16 cellular contexts compared by ENCODE assay signal in the genomic region with DNA sequence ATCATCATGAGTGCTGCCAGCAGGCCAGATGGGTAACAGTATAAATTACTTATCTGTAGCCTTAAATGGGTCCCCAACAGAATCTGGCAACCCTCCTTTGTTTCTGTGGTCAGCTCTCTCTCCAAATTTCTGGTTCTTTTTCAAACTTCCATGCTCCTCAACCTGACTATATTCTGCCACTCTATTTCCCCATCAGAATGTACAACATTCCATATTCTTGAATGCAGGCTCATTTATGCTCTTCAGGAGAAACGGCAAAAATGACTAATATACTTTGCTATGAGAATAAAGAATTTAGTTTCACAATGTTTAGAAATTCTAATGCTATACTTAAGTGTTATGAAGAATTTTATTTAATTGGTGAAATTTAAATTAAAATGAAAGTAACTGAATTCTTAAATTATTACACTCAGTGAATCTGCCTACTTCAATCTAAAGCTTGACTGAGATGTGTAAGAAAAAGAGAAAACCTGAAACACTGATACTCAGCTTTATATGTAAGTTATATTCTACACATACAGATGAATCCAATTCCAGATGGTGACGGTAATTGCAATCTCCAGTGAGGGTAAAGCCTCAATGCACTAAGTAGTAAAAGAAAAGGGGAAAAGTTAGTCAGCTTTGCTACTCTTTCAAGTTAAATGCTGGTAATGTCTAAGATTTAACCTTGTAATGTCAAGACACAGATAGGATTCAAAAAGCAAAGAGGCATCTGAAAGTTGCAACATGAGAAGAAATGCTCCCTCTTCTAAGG. TPM values are rescaled to one million over a fixed set of nuclear protein-coding genes. Genes with fewer than 3 reads are reported as not detected.
DNase-seq lines count a peak whose midpoint lies in the region; ATAC-seq, FAIRE-seq and TF ChIP-seq lines count a peak whose summit lies in the region.
"Had no signal": no experiment of that assay in that cellular context is flagged by ENCODE, and none has a peak within 500 bp of the region (broad histone marks: within the 10 kb centered on the region; RNA-seq: fewer than 3 reads in every experiment).

No MANE protein-coding gene starts in this region.

- peaks cover 74% of the 10 kb centered on the region for H3K79me2 ChIP-seq in astrocyte (ENCODE audit: insufficient read depth, low read length)

- no peaks in the 10 kb centered on the region for H3K27me3 ChIP-seq in astrocyte (ENCODE audit: insufficient read depth, low read length)
- H3K27me3 ChIP-seq in upper lobe of left lung = no peaks in the 10 kb centered on the region

- H3K9me3 ChIP-seq in HEK293 (ENCODE audit: control insufficient read depth, insufficient read depth, low read depth, low read length) (no peaks in the 10 kb centered on the region), astrocyte (ENCODE audit: insufficient read depth, low read depth, low read length) (no peaks in the 10 kb centered on the region), upper lobe of left lung (no peaks in the 10 kb centered on the region)

- H3K4me2 ChIP-seq in astrocyte (ENCODE audit: low read length) = peak overlapping the region; percentile 52

- TF ChIP-seq CTCF in HEK293 (tag by site-specific recombination; IDR thresholded peaks at IDR 0.05) (no peak), astrocyte (IDR thresholded peaks at IDR 0.05; ENCODE audit: insufficient read depth, low read depth, low read length) (no peak), mesothelial cell of epicardium (IDR thresholded peaks at IDR 0.05; ENCODE audit: unreplicated experiment) (no peak), upper lobe of left lung (IDR thresholded peaks at IDR 0.05) (no peak)

- POLR2A ChIA-PET in HEK293 (lab: Yijun Ruan, JAX) = no interaction called here

- H3K27ac ChIP-seq in HEK293 (ENCODE audit: extremely low read depth, low read depth, low read length) (no peak overlapping the region), astrocyte (ENCODE audit: low read depth, low read length) (peak overlapping the region; percentile 49), upper lobe of left lung (no peak overlapping the region)

- no peak overlapping the region for H3K4me3 ChIP-seq in HEK293 (ENCODE audit: low read depth, low read length)
- no peak overlapping the region for H3K4me3 ChIP-seq in astrocyte (ENCODE audit: insufficient read depth, low read depth, low read length)
- H3K4me3 ChIP-seq in upper lobe of left lung = no peak overlapping the region

- H3K4me1 ChIP-seq in HEK293 (ENCODE audit: control insufficient read depth, insufficient read depth, low read length) = no peaks in the 10 kb centered on the region
- peaks cover 4% of the 10 kb centered on the region for H3K4me1 ChIP-seq in astrocyte (ENCODE audit: insufficient read depth, low read length)
- peaks cover 27 to 39% (median 30%) of the 10 kb centered on the region in 4 donors for H3K4me1 ChIP-seq in upper lobe of left lung

- 0 out of 3 replicates have a peak, but pooled peaks cover 0 to 3% of the 10 kb centered on the region in 2 experiments for H3K36me3 ChIP-seq in HEK293 (ENCODE audit: control insufficient read depth in 2 of 2, insufficient read depth in 1 of 2, low read length in 2 of 2)
- H3K36me3 ChIP-seq in astrocyte (ENCODE audit: insufficient read depth, low read length) = no peaks in the 10 kb centered on the region
- peaks cover 0 to 3% (median 0%) of the 10 kb centered on the region in 4 donors for H3K36me3 ChIP-seq in upper lobe of left lung

- TF ChIP-seq EP300 in upper lobe of left lung (IDR thresholded peaks at IDR 0.05) = no peak

- ATAC-seq in upper lobe of left lung (ENCODE audit: low FRiP score in 2 of 2) = no peak

- DNase-seq in NCI-H2171 treated with DMSO at 0.1 percent for 48 hours (lab: John Stamatoyannopoulos, UW) = peak; percentile 25
- no peak for DNase-seq in NCI-H2171 (lab: John Stamatoyannopoulos, UW)
- DNase-seq in astrocyte (ENCODE audit: low read depth) = peak; percentile 81
- DNase-seq in mesothelial cell of epicardium (ENCODE audit: low spot score in 2 of 2, unreplicated experiment in 2 of 2) = no peak
- no peak for DNase-seq in upper lobe of left lung
- no peak for DNase-seq in NCI-H1092 (lab: John Stamatoyannopoulos, UW)
- no peak for DNase-seq in NCI-H2196 (lab: John Stamatoyannopoulos, UW; ENCODE audit: unreplicated experiment)
- DNase-seq: 8988T; activated gamma-delta T cell treated with Interleukin-2 at 50 U/mL for 16 hours; cerebellar nuclear complex; DMS153; occipital lobe; stimulated activated CD4-positive, alpha-beta T cell treated with anti-CD3 and anti-CD28 coated beads, Interleukin-12 subunit alpha, Interleukin-12 subunit beta, amount 100 ng/mL, for 4 hours had no signal

- CTCF ChIA-PET in HEK293 (lab: Yijun Ruan, JAX) = interaction anchor here (0.8 to 1.0 kb wide), 3 partner anchors 41 to 128 kb away, joined by 3 read pairs; no protein-coding TSS in a partner anchor

- no peaks in the 10 kb centered on the region for H3K27me3 Mint-ChIP-seq in astrocyte (ENCODE audit: low read depth, unreplicated experiment)
- H3K27me3 Mint-ChIP-seq in mesothelial cell of epicardium (ENCODE audit: low read depth) = no peaks in the 10 kb centered on the region
- H3K27me3 Mint-ChIP-seq: memory B cell had no signal

- TF ChIP-seq POLR2A in upper lobe of left lung (IDR thresholded peaks at IDR 0.05) = no peak

- H3K36me3 Mint-ChIP-seq in astrocyte (ENCODE audit: low read depth, unreplicated experiment) = no peaks in the 10 kb centered on the region
- H3K36me3 Mint-ChIP-seq in mesothelial cell of epicardium = peaks cover 23% of the 10 kb centered on the region

- WGBS in upper lobe of left lung, 2 donors = 72 to 83% methylated on average over 2 of the region's 2 CpGs

- no peak overlapping the region for H2AFZ ChIP-seq in astrocyte (ENCODE audit: low read depth, low read length)

- H3K9me3 Mint-ChIP-seq in astrocyte (ENCODE audit: unreplicated experiment) (peaks cover 3% of the 10 kb centered on the region), mesothelial cell of epicardium (peaks cover 20% of the 10 kb centered on the region)
- H3K9me3 Mint-ChIP-seq: memory B cell had no signal

- peaks cover 3% of the 10 kb centered on the region for H4K20me1 ChIP-seq in astrocyte (ENCODE audit: insufficient read depth, low read length)

- H3K27ac Mint-ChIP-seq in astrocyte (ENCODE audit: unreplicated experiment) = no peak overlapping the region
- H3K27ac Mint-ChIP-seq in mesothelial cell of epicardium = peak overlapping the region; percentile 40
- H3K27ac Mint-ChIP-seq: memory B cell had no signal

- H3K4me1 Mint-ChIP-seq in astrocyte (ENCODE audit: low read depth, unreplicated experiment) (peaks cover 11% of the 10 kb centered on the region), mesothelial cell of epicardium (peaks cover 2% of the 10 kb centered on the region)

- H3K9ac ChIP-seq in astrocyte (ENCODE audit: low read length) = no peak overlapping the region

- no peak for FAIRE-seq in astrocyte (lab: Jason Lieb, UNC)
- FAIRE-seq: GM12892 had no signal

- H3K4me3 Mint-ChIP-seq in astrocyte (ENCODE audit: unreplicated experiment) (no peak overlapping the region), mesothelial cell of epicardium (no peak overlapping the region)
- H3K4me3 Mint-ChIP-seq: memory B cell had no signal

TF ChIP-seq in HEK293, 187 proteins besides CTCF, POLR2A, EP300 and RAD21 (continues in another document):
- TF ChIP-seq, protein P1, sequence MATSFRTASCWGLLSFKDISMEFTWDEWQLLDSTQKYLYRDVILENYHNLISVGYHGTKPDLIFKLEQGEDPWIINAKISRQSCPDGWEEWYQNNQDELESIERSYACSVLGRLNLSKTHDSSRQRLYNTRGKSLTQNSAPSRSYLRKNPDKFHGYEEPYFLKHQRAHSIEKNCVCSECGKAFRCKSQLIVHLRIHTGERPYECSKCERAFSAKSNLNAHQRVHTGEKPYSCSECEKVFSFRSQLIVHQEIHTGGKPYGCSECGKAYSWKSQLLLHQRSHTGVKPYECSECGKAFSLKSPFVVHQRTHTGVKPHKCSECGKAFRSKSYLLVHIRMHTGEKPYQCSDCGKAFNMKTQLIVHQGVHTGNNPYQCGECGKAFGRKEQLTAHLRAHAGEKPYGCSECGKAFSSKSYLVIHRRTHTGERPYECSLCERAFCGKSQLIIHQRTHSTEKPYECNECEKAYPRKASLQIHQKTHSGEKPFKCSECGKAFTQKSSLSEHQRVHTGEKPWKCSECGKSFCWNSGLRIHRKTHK (tag by site-specific recombination; IDR thresholded peaks at IDR 0.05) = peak; percentile 19; the same call in 1 of the 2 replicates
- TF ChIP-seq ZNF274 (IDR thresholded peaks at IDR 0.05; ENCODE audit: low read length) = no peak
- TF ChIP-seq ZNF274 (tag by site-specific recombination; IDR thresholded peaks at IDR 0.05; ENCODE audit: borderline replicate concordance) = no peak
- TF ChIP-seq, protein P2, sequence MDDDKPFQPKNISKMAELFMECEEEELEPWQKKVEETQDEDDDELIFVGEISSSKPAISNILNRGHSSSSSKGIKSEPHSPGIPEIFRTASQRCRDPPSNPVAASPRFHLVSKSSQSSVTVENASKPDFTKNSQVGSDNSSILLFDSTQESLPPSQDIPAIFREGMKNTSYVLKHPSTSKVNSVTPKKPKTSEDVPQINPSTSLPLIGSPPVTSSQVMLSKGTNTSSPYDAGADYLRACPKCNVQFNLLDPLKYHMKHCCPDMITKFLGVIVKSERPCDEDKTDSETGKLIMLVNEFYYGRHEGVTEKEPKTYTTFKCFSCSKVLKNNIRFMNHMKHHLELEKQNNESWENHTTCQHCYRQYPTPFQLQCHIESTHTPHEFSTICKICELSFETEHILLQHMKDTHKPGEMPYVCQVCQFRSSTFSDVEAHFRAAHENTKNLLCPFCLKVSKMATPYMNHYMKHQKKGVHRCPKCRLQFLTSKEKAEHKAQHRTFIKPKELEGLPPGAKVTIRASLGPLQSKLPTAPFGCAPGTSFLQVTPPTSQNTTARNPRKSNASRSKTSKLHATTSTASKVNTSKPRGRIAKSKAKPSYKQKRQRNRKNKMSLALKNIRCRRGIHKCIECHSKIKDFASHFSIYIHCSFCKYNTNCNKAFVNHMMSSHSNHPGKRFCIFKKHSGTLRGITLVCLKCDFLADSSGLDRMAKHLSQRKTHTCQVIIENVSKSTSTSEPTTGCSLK (tag by site-specific recombination; IDR thresholded peaks at IDR 0.05) = no peak
- TF ChIP-seq ZNF174 (tag by site-specific recombination; IDR thresholded peaks at IDR 0.05) = no peak
- no peak for TF ChIP-seq KLF10 (tag by site-specific recombination; IDR thresholded peaks at IDR 0.05)
- no peak for TF ChIP-seq ZNF660 (tag by site-specific recombination; IDR thresholded peaks at IDR 0.05)
- no peak for TF ChIP-seq ZNF776 (tag by site-specific recombination; IDR thresholded peaks at IDR 0.05; ENCODE audit: borderline replicate concordance)

RNA-seq across cellular contexts. Expression of a gene that starts 24.7 kb away (rescaled TPM):
- 14.6 and 16.5 TPM in 2 replicates for total RNA-seq in astrocyte
- 39.3 to 44.9 TPM (median 42.2 TPM) in 3 replicates for total RNA-seq in mesothelial cell of epicardium
- total RNA-seq in upper lobe of left lung = 100 to 1,000 TPM in 1 of 6 donors, 10 to 100 TPM in 5; 37.7 to 105 (median 57.3) TPM

Comparison
In these comparisons a context has a peak if more than half of its experiments do, and no peak if none do; other contexts are left out.
1. DNase-seq: peak in NCI-H2171 treated with DMSO at 0.1 percent for 48 hours (single experiment) and astrocyte (single experiment); none in NCI-H2171 (single experiment), mesothelial cell of epicardium (0 of 2), upper lobe of left lung (0 of 2), NCI-H1092 (single experiment) and NCI-H2196 (single experiment).